22 cellular contexts compared by ENCODE assay signal in genomic region chr11:132719684-132720083, GRCh38.
A peak's percentile ranks its signal among the peaks of the same experiment; 100 is the strongest.
DNase-seq lines count a peak whose midpoint lies in the region; ATAC-seq and TF ChIP-seq lines count a peak whose summit lies in the region.
"Had no signal": no experiment of that assay in that cellular context is flagged by ENCODE, and none has a peak within 500 bp of the region (broad histone marks: within the 10 kb centered on the region; RNA-seq: fewer than 3 reads in every experiment).

No MANE protein-coding gene starts in this region.

- H3K27ac Mint-ChIP-seq in activated naive CD4-positive, alpha-beta T cell treated with anti-CD3 and anti-CD28 coated beads for 36 hours, result no peak overlapping the region
- H3K27ac Mint-ChIP-seq in central memory CD8-positive, alpha-beta T cell (ENCODE audit: low read depth), result peak overlapping the region; percentile 58
- H3K27ac Mint-ChIP-seq in activated T-helper 1 cell treated with anti-CD3 and anti-CD28 coated beads, Interleukin-12 subunit alpha, Interleukin-12 subunit beta, Interleukin-2, Interleukin-4 antibody, amounts not matched to agents 30 ng/mL and 10 ng/mL and 1 ng/mL, durations not matched to agents 14 hours and 24 hours and 36 hours, result no peak overlapping the region
- H3K27ac Mint-ChIP-seq: GM23338 had no signal

- H3K79me2 ChIP-seq in MM.1S (ENCODE audit: low read length), result no peaks in the 10 kb centered on the region
- H3K79me2 ChIP-seq: parathyroid adenoma had no signal

- peak; percentile 5 for DNase-seq in activated naive CD4-positive, alpha-beta T cell treated with anti-CD3 and anti-CD28 coated beads for 36 hours
- no peak for DNase-seq in activated naive CD4-positive, alpha-beta T cell (lab: John Stamatoyannopoulos, UW)
- DNase-seq in MM.1S (peak; percentile 25), RKO (ENCODE audit: low spot score) (no peak), NCI-H146 treated with DMSO at 0.1 percent for 48 hours (lab: John Stamatoyannopoulos, UW; ENCODE audit: unreplicated experiment) (no peak)
- DNase-seq in central memory CD8-positive, alpha-beta T cell (ENCODE audit: low spot score in 2 of 2), result no peak
- DNase-seq in stimulated activated naive CD8-positive, alpha-beta T cell treated with anti-CD3 and anti-CD28 coated beads, Interleukin-15, Interleukin-2, amounts not matched to agents 100 U/mL and 50 U/mL, for 24 hours, result peak; percentile 5
- DNase-seq in activated T-helper 1 cell treated with anti-CD3 and anti-CD28 coated beads, Interleukin-12 subunit alpha, Interleukin-12 subunit beta, Interleukin-2, Interleukin-4 antibody, amounts not matched to agents 30 ng/mL and 10 ng/mL and 1 ng/mL, durations not matched to agents 14 hours and 24 hours and 36 hours (ENCODE audit: low spot score), result no peak
- DNase-seq: ACHN, activated gamma-delta T cell, aorta, DMS 273 treated with DMSO at 0.1 percent for 48 hours, kidney, NCI-H1436 treated with DMSO at 0.1 percent for 48 hours, NCI-H2171 treated with DMSO at 0.1 percent for 48 hours, NCI-H524, nephron progenitor cell had no signal

- peak overlapping the region; percentile 60; the same call in 1 of the 2 replicates for H3K27ac ChIP-seq in MM.1S (ENCODE audit: low read length)
- H3K27ac ChIP-seq: KMS-11, parathyroid adenoma, SJSA1, tibial nerve had no signal

- no peaks in the 10 kb centered on the region for H3K36me3 Mint-ChIP-seq in activated naive CD4-positive, alpha-beta T cell treated with anti-CD3 and anti-CD28 coated beads for 36 hours (ENCODE audit: low read depth)
- H3K36me3 Mint-ChIP-seq in central memory CD8-positive, alpha-beta T cell (ENCODE audit: insufficient read depth), result peaks cover 2% of the 10 kb centered on the region
- H3K36me3 Mint-ChIP-seq in activated T-helper 1 cell treated with anti-CD3 and anti-CD28 coated beads, Interleukin-12 subunit alpha, Interleukin-12 subunit beta, Interleukin-2, Interleukin-4 antibody, amounts not matched to agents 30 ng/mL and 10 ng/mL and 1 ng/mL, durations not matched to agents 14 hours and 24 hours and 36 hours (ENCODE audit: low read depth), result no peaks in the 10 kb centered on the region

- no peaks in the 10 kb centered on the region for H3K9me3 ChIP-seq in MM.1S (replicated peaks; ENCODE audit: insufficient read depth, low read length)
- H3K9me3 ChIP-seq: SJSA1, tibial nerve had no signal

- peaks cover 19% of the 10 kb centered on the region for H3K4me1 Mint-ChIP-seq in activated naive CD4-positive, alpha-beta T cell treated with anti-CD3 and anti-CD28 coated beads for 36 hours (ENCODE audit: low read depth)
- H3K4me1 Mint-ChIP-seq in central memory CD8-positive, alpha-beta T cell, result peaks cover 10% of the 10 kb centered on the region
- H3K4me1 Mint-ChIP-seq in activated T-helper 1 cell treated with anti-CD3 and anti-CD28 coated beads, Interleukin-12 subunit alpha, Interleukin-12 subunit beta, Interleukin-2, Interleukin-4 antibody, amounts not matched to agents 30 ng/mL and 10 ng/mL and 1 ng/mL, durations not matched to agents 14 hours and 24 hours and 36 hours (ENCODE audit: low read depth), result peaks cover 17% of the 10 kb centered on the region

- H3K36me3 ChIP-seq in MM.1S (replicated peaks; ENCODE audit: insufficient read depth, low read length), result no peaks in the 10 kb centered on the region
- H3K36me3 ChIP-seq: SJSA1, tibial nerve had no signal

- H3K9me3 Mint-ChIP-seq in activated naive CD4-positive, alpha-beta T cell treated with anti-CD3 and anti-CD28 coated beads for 36 hours, result no peaks in the 10 kb centered on the region
- H3K9me3 Mint-ChIP-seq in central memory CD8-positive, alpha-beta T cell, result peaks cover 7% of the 10 kb centered on the region
- no peaks in the 10 kb centered on the region for H3K9me3 Mint-ChIP-seq in activated T-helper 1 cell treated with anti-CD3 and anti-CD28 coated beads, Interleukin-12 subunit alpha, Interleukin-12 subunit beta, Interleukin-2, Interleukin-4 antibody, amounts not matched to agents 30 ng/mL and 10 ng/mL and 1 ng/mL, durations not matched to agents 14 hours and 24 hours and 36 hours

- peak overlapping the region; percentile 1; the same call in 1 of the 2 replicates for H3K9ac ChIP-seq in MM.1S (ENCODE audit: low read length)
- H3K9ac ChIP-seq: KMS-11, parathyroid adenoma had no signal

- CTCF ChIA-PET in activated naive CD4-positive, alpha-beta T cell treated with anti-CD3 and anti-CD28 coated beads for 36 hours (lab: Charles Lee), result no interaction called here

- H3K27me3 ChIP-seq in MM.1S (replicated peaks; ENCODE audit: insufficient read depth, low read length), result no peaks in the 10 kb centered on the region
- H3K27me3 ChIP-seq: SJSA1, tibial nerve had no signal

- no peak for TF ChIP-seq CTCF in MM.1S (IDR thresholded peaks at IDR 0.05; ENCODE audit: low read length)

- H3K4me2 ChIP-seq in MM.1S (ENCODE audit: low read depth, low read length), result peak overlapping the region; percentile 76
- H3K4me2 ChIP-seq: GM23338, KMS-11 had no signal

- H3K9me2 ChIP-seq in MM.1S (replicated peaks; ENCODE audit: insufficient read depth, low read length), result no peaks in the 10 kb centered on the region

- H2AFZ ChIP-seq in MM.1S (ENCODE audit: low read length), result peak overlapping the region; percentile 37; the same call in 1 of the 2 replicates
- H2AFZ ChIP-seq: GM23338, parathyroid adenoma had no signal

- H3K4me1 ChIP-seq in MM.1S (ENCODE audit: low read length), result peaks cover 33% of the 10 kb centered on the region
- H3K4me1 ChIP-seq: SJSA1, tibial nerve had no signal

- intact Hi-C loops in activated naive CD4-positive, alpha-beta T cell treated with anti-CD3 and anti-CD28 coated beads for 36 hours (cut with micrococcal nuclease), result no loop called here
- intact Hi-C loops in activated T-helper 1 cell treated with anti-CD3 and anti-CD28 coated beads, Interleukin-12 subunit alpha, Interleukin-12 subunit beta, Interleukin-2, Interleukin-4 antibody, amounts not matched to agents 30 ng/mL and 10 ng/mL and 1 ng/mL, durations not matched to agents 14 hours and 24 hours and 36 hours (cut with micrococcal nuclease), result no loop called here

- no peak for ATAC-seq in central memory CD8-positive, alpha-beta T cell (replicated peaks; ENCODE audit: extremely low read depth, poor library complexity, severe bottlenecking)
- ATAC-seq in stimulated activated naive CD8-positive, alpha-beta T cell treated with anti-CD3 and anti-CD28 coated beads, Interleukin-15, Interleukin-2, amounts not matched to agents 100 U/mL and 50 U/mL, for 24 hours, result peak; percentile 21

- peaks cover 3% of the 10 kb centered on the region for H3K27me3 Mint-ChIP-seq in activated naive CD4-positive, alpha-beta T cell treated with anti-CD3 and anti-CD28 coated beads for 36 hours (ENCODE audit: low read depth)
- H3K27me3 Mint-ChIP-seq in central memory CD8-positive, alpha-beta T cell, result no peaks in the 10 kb centered on the region
- H3K27me3 Mint-ChIP-seq in activated T-helper 1 cell treated with anti-CD3 and anti-CD28 coated beads, Interleukin-12 subunit alpha, Interleukin-12 subunit beta, Interleukin-2, Interleukin-4 antibody, amounts not matched to agents 30 ng/mL and 10 ng/mL and 1 ng/mL, durations not matched to agents 14 hours and 24 hours and 36 hours (ENCODE audit: insufficient read depth), result peaks cover 5% of the 10 kb centered on the region

- peak overlapping the region; percentile 16; the same call in 1 of the 2 replicates for H3K4me3 ChIP-seq in MM.1S (ENCODE audit: low read length)
- H3K4me3 ChIP-seq: GM23338, SJSA1, tibial nerve had no signal

- H4K20me1 ChIP-seq in MM.1S (ENCODE audit: insufficient read depth, low read length), result no peaks in the 10 kb centered on the region

- peaks cover 27% of the 10 kb centered on the region for H3F3A ChIP-seq in MM.1S (ENCODE audit: insufficient read depth, low read length)

- H3K4me3 Mint-ChIP-seq in activated naive CD4-positive, alpha-beta T cell treated with anti-CD3 and anti-CD28 coated beads for 36 hours, result no peak overlapping the region
- peak overlapping the region; percentile 56 for H3K4me3 Mint-ChIP-seq in central memory CD8-positive, alpha-beta T cell
- H3K4me3 Mint-ChIP-seq in activated T-helper 1 cell treated with anti-CD3 and anti-CD28 coated beads, Interleukin-12 subunit alpha, Interleukin-12 subunit beta, Interleukin-2, Interleukin-4 antibody, amounts not matched to agents 30 ng/mL and 10 ng/mL and 1 ng/mL, durations not matched to agents 14 hours and 24 hours and 36 hours, result no peak overlapping the region
- H3K4me3 Mint-ChIP-seq: GM23338, nephron progenitor cell had no signal

Comparison
In these comparisons a context has a peak if more than half of its experiments do, and no peak if none do; other contexts are left out.
1. DNase-seq: peak in activated naive CD4-positive, alpha-beta T cell treated with anti-CD3 and anti-CD28 coated beads for 36 hours (single experiment), MM.1S (single experiment) and stimulated activated naive CD8-positive, alpha-beta T cell treated with anti-CD3 and anti-CD28 coated beads, Interleukin-15, Interleukin-2, amounts not matched to agents 100 U/mL and 50 U/mL, for 24 hours (single experiment); none in activated naive CD4-positive, alpha-beta T cell (0 of 4), central memory CD8-positive, alpha-beta T cell (0 of 2), RKO (single experiment), activated T-helper 1 cell treated with anti-CD3 and anti-CD28 coated beads, Interleukin-12 subunit alpha, Interleukin-12 subunit beta, Interleukin-2, Interleukin-4 antibody, amounts not matched to agents 30 ng/mL and 10 ng/mL and 1 ng/mL, durations not matched to agents 14 hours and 24 hours and 36 hours (single experiment) and NCI-H146 treated with DMSO at 0.1 percent for 48 hours (single experiment).